8 cellular contexts compared by ENCODE assay signal in the genomic region with DNA sequence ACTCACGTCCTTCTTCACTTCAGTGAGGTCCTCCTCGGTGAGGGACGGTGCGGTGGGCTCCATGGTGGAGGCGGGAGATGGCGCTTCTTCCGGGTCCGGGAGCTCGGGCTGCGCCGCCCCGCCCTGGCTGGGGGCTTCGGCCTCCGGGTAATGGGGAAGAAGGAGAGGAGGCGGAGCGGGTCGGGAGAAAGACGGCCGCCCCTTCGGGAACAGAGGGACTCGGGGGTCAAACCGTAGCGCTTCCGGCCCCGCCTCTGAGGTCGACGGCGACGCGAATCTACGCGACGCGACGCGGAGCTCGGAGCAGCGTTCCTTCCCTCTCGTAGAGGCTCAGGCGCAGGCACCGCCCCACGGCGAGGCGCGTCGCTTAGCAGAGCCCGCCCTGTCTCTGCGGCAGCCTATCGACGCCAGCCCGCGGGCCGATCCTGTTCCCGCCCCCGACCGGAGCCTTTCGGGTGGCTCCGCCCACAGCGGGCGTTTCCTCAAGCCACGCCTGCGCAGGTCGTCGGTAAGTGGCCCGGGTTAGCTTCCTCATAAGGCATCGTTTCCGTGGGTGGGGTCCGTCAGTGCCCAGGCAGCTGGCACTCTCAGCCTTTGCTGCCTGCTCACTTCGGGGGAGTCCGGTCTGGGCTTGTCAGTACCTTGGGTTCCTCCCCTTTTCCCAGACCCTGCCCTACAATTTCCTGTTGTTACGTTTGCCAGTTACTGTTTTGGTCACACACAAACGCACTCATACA. TPM values are rescaled to one million over a fixed set of nuclear protein-coding genes. Genes with fewer than 3 reads are reported as not detected.
DNase-seq lines count a peak whose midpoint lies in the region; ATAC-seq, FAIRE-seq and TF ChIP-seq lines count a peak whose summit lies in the region.

A gene (minus strand): TSS at position 343 of the 737 bp plus-strand sequence. CDS start 280 bp downstream, at position 63.

- FAIRE-seq in small intestine (lab: Jason Lieb, UNC): no peak

- CTCF ChIA-PET in AG04450 (lab: Charles Lee) (interaction anchor here (1.0 to 8.3 kb wide), 6 partner anchors 16 to 574 kb away, joined by 3 to 100 read pairs (median 5); a partner anchor contains a TSS), WTC11 (lab: Charles Lee) (interaction anchor here (0.6 to 4.5 kb wide), 16 partner anchors 9 to 552 kb away, joined by 3 to 83 read pairs (median 5); a partner anchor contains a TSS)

- DNase-seq in AG04450 (ENCODE audit: low read depth, low spot score) (peak; percentile 94), NCI-H226 (peak; percentile 97), WTC11 (ENCODE audit: low spot score) (peak; percentile 98), cardiac fibroblast (ENCODE audit: low read depth in 2 of 2) (peak; percentile 98 to 99), iPS-NIHi11 (ENCODE audit: low spot score) (peak; percentile 96), small intestine (peak; percentile 99)

- ATAC-seq in GM18909 (IDR thresholded peaks at IDR 0.05; ENCODE audit: poor library complexity, unreplicated experiment) (peak; percentile 98), HG03175 (IDR thresholded peaks at IDR 0.05; ENCODE audit: unreplicated experiment) (peak; percentile 97), WTC11 (peak; percentile 98)

- WGBS in small intestine, 3 donors: 0 to 1% (median 0%) methylated on average over 54 to 72 of the region's 72 CpGs

- peaks cover 3% of the 10 kb centered on the region; the same call in 1 of the 2 replicates for H3K36me3 Mint-ChIP-seq in WTC11

- TF ChIP-seq CTCF in AG04450 (IDR thresholded peaks at IDR 0.05; ENCODE audit: low read depth, low read length) (no peak), WTC11 (IDR thresholded peaks at IDR 0.05) (no peak), cardiac fibroblast (IDR thresholded peaks at IDR 0.05; ENCODE audit: low read depth, low read length) (no peak)

- H3K27ac Mint-ChIP-seq in WTC11: peak within 1 kb of the TSS; percentile 96

- H3K36me3 ChIP-seq in small intestine (ENCODE audit: control insufficient read depth in 2 of 2, insufficient read depth in 2 of 2, low read length in 2 of 2): no peaks in the 10 kb centered on the region

- H3K9me3 Mint-ChIP-seq in WTC11: no peaks in the 10 kb centered on the region

- H3K27me3 ChIP-seq in AG04450 (ENCODE audit: control insufficient read depth, insufficient read depth, low read length) (no peaks in the 10 kb centered on the region), small intestine (ENCODE audit: control insufficient read depth in 2 of 2, insufficient read depth in 2 of 2, low read length in 2 of 2) (no peaks in the 10 kb centered on the region)

- H3K27ac ChIP-seq in AG04450 (ENCODE audit: low read depth, low read length) (peak within 1 kb of the TSS; percentile 92), small intestine (ENCODE audit: low read depth in 1 of 2, low read length in 1 of 2) (peak within 1 kb of the TSS; percentile 97 to 100)

- POLR2A ChIA-PET in AG04450 (lab: Yijun Ruan, JAX): interaction anchor here (0.6 to 2.5 kb wide), 10 partner anchors 9 to 432 kb away, joined by 3 to 12 read pairs (median 4); a partner anchor contains a TSS
- POLR2A ChIA-PET in WTC11 (lab: Charles Lee): interaction anchor here (0.6 to 2.1 kb wide), 12 partner anchors 9 to 432 kb away, joined by 3 to 15 read pairs (median 4); a partner anchor contains a TSS

- H3K4me3 Mint-ChIP-seq in WTC11: peak within 1 kb of the TSS; percentile 82

- H3K9me3 ChIP-seq in AG04450 (ENCODE audit: control insufficient read depth, insufficient read depth, low read length): no peaks in the 10 kb centered on the region; the same call in 1 of the 2 replicates
- no peaks in the 10 kb centered on the region for H3K9me3 ChIP-seq in small intestine (ENCODE audit: control insufficient read depth, low read depth)

- H3K4me1 Mint-ChIP-seq in WTC11: peaks cover 34% of the 10 kb centered on the region

- peak within 1 kb of the TSS; percentile 98 for H3K4me3 ChIP-seq in AG04450 (ENCODE audit: low read depth, low read length)
- peak within 1 kb of the TSS; percentile 94 to 96 for H3K4me3 ChIP-seq in cardiac fibroblast (replicated peaks in 1 of 2; ENCODE audit: low read depth in 2 of 2, low read length in 2 of 2)
- peak within 1 kb of the TSS; percentile 88 to 99 for H3K4me3 ChIP-seq in small intestine (ENCODE audit: low read depth in 1 of 2, low read length in 2 of 2)

- H3K27me3 Mint-ChIP-seq in WTC11 (ENCODE audit: low read depth): no peaks in the 10 kb centered on the region

- peaks cover 2 to 15% of the 10 kb centered on the region in 2 donors for H3K4me1 ChIP-seq in small intestine (ENCODE audit: control insufficient read depth in 2 of 2, insufficient read depth in 1 of 2, low read depth in 1 of 2, low read length in 1 of 2)

TF ChIP-seq in WTC11, 78 proteins besides CTCF, POLR2A, EP300 and RAD21 (continues in another document):
- no peak for TF ChIP-seq RORB (CRISPR knock-in tag; IDR thresholded peaks at IDR 0.05)
- TF ChIP-seq IRF2 (CRISPR knock-in tag; IDR thresholded peaks at IDR 0.05; ENCODE audit: borderline replicate concordance, low read depth): no peak
- TF ChIP-seq RELA (CRISPR knock-in tag; IDR thresholded peaks at IDR 0.05; ENCODE audit: borderline replicate concordance): peak; percentile 69; the same call in 1 of the 2 replicates
- TF ChIP-seq ZNF263 (CRISPR knock-in tag; IDR thresholded peaks at IDR 0.05; ENCODE audit: low read depth): no peak
- TF ChIP-seq KAT7 (CRISPR knock-in tag; IDR thresholded peaks at IDR 0.05; ENCODE audit: borderline replicate concordance): no peak
- no peak for TF ChIP-seq NFE2L1 (CRISPR knock-in tag; IDR thresholded peaks at IDR 0.05)
- no peak for TF ChIP-seq GTF2I (CRISPR knock-in tag; conservative IDR thresholded peaks at IDR 0.05)
- TF ChIP-seq GABPB1 (CRISPR knock-in tag; IDR thresholded peaks at IDR 0.05): peak; percentile 35
- peak; percentile 75; the same call in 1 of the 2 replicates for TF ChIP-seq FOXK1 (CRISPR knock-in tag; IDR thresholded peaks at IDR 0.05)
- TF ChIP-seq, protein P1, sequence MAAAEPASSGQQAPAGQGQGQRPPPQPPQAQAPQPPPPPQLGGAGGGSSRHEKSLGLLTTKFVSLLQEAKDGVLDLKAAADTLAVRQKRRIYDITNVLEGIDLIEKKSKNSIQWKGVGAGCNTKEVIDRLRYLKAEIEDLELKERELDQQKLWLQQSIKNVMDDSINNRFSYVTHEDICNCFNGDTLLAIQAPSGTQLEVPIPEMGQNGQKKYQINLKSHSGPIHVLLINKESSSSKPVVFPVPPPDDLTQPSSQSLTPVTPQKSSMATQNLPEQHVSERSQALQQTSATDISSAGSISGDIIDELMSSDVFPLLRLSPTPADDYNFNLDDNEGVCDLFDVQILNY (CRISPR knock-in tag; IDR thresholded peaks at IDR 0.05): peak; percentile 75; the same call in 1 of the 2 replicates
- TF ChIP-seq, protein P2, sequence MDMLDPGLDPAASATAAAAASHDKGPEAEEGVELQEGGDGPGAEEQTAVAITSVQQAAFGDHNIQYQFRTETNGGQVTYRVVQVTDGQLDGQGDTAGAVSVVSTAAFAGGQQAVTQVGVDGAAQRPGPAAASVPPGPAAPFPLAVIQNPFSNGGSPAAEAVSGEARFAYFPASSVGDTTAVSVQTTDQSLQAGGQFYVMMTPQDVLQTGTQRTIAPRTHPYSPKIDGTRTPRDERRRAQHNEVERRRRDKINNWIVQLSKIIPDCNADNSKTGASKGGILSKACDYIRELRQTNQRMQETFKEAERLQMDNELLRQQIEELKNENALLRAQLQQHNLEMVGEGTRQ (CRISPR knock-in tag; IDR thresholded peaks at IDR 0.05): no peak
- TF ChIP-seq, protein P3, sequence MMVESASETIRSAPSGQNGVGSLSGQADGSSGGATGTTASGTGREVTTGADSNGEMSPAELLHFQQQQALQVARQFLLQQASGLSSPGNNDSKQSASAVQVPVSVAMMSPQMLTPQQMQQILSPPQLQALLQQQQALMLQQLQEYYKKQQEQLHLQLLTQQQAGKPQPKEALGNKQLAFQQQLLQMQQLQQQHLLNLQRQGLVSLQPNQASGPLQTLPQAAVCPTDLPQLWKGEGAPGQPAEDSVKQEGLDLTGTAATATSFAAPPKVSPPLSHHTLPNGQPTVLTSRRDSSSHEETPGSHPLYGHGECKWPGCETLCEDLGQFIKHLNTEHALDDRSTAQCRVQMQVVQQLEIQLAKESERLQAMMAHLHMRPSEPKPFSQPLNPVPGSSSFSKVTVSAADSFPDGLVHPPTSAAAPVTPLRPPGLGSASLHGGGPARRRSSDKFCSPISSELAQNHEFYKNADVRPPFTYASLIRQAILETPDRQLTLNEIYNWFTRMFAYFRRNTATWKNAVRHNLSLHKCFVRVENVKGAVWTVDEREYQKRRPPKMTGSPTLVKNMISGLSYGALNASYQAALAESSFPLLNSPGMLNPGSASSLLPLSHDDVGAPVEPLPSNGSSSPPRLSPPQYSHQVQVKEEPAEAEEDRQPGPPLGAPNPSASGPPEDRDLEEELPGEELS (CRISPR knock-in tag; IDR thresholded peaks at IDR 0.05): 0 out of 2 replicates have a peak, but pooled peaks have one; percentile 28
- no peak for TF ChIP-seq ESRRA (CRISPR knock-in tag; IDR thresholded peaks at IDR 0.05; ENCODE audit: borderline replicate concordance)

RNA-seq across cellular contexts. Expression of the gene that starts here (rescaled TPM):
- polyA plus RNA-seq in AG04450 (2011; rRNA removed) (17.2 and 19.4 TPM in 2 replicates), small intestine (10 to 100 TPM; 16.3 to 18.4 (median 17.3) TPM)
- polyA minus RNA-seq in AG04450 (2011; rRNA and poly(A)+ RNA removed): 19.7 and 22.8 TPM in 2 replicates
- total RNA-seq in WTC11 (2021): 21.3 to 24.2 TPM (median 21.4 TPM) in 3 replicates

Comparison
In these comparisons a context has a peak if more than half of its experiments do, and no peak if none do; other contexts are left out.
1. Peak in every context shown above with its lines: DNase-seq, ATAC-seq, H3K4me3 ChIP-seq and H3K27ac ChIP-seq.